In genomic region chr10:110209926-110210662, GRCh38 we compare ENCODE assay signal across 8 cellular contexts. TPM values are rescaled to one million over a fixed set of nuclear protein-coding genes. Genes with fewer than 3 reads are reported as not detected.
DNase-seq lines count a peak whose midpoint lies in the region; ATAC-seq and TF ChIP-seq lines count a peak whose summit lies in the region.

No MANE protein-coding gene starts in this region.

- peak overlapping the region; percentile 98 for H3K4me3 Mint-ChIP-seq in activated naive CD4-positive, alpha-beta T cell treated with anti-CD3 and anti-CD28 coated beads, Interleukin-2, amount 50 U/mL, for 24 hours

- ATAC-seq in GM18909 (IDR thresholded peaks at IDR 0.05; ENCODE audit: poor library complexity, unreplicated experiment) = no peak

- H3K9me3 ChIP-seq in osteoblast (ENCODE audit: low read depth, low read length) = no peaks in the 10 kb centered on the region

- H3K9me3 Mint-ChIP-seq in activated naive CD4-positive, alpha-beta T cell treated with anti-CD3 and anti-CD28 coated beads, Interleukin-2, amount 50 U/mL, for 24 hours = no peaks in the 10 kb centered on the region

- H3K27ac Mint-ChIP-seq in activated naive CD4-positive, alpha-beta T cell treated with anti-CD3 and anti-CD28 coated beads, Interleukin-2, amount 50 U/mL, for 24 hours = peak overlapping the region; percentile 99

- TF ChIP-seq CTCF in GM06990 (IDR thresholded peaks at IDR 0.05; ENCODE audit: insufficient read depth, low read length, poor library complexity, severe bottlenecking) (no peak), osteoblast (IDR thresholded peaks at IDR 0.05; ENCODE audit: extremely low read depth, low read depth, low read length) (no peak)

- H3K27ac ChIP-seq in osteoblast (ENCODE audit: low read depth, low read length) = peak overlapping the region; percentile 54

- no peaks in the 10 kb centered on the region for H3K79me2 ChIP-seq in osteoblast (ENCODE audit: insufficient read depth, low read length)

- peaks cover 51% of the 10 kb centered on the region for H3K4me1 Mint-ChIP-seq in activated naive CD4-positive, alpha-beta T cell treated with anti-CD3 and anti-CD28 coated beads, Interleukin-2, amount 50 U/mL, for 24 hours

- peak overlapping the region; percentile 65 for H3K4me3 ChIP-seq in GM06990 (replicated peaks; ENCODE audit: low read depth, low read length)
- H3K4me3 ChIP-seq in osteoblast (ENCODE audit: insufficient read depth, low read length) = peak overlapping the region; percentile 80

- peak; percentile 49 for DNase-seq in GM06990 (ENCODE audit: extremely low read depth, insufficient read length)
- DNase-seq in NCI-H748 (lab: John Stamatoyannopoulos, UW; ENCODE audit: unreplicated experiment) = peak; percentile 45
- DNase-seq in head of caudate nucleus = peak in 39 of 42 donors; percentile 32 to 82 (median 59)
- DNase-seq in osteoblast (ENCODE audit: insufficient read length, low spot score, missing footprints) = peak; percentile 92
- no peak for DNase-seq in GM19240 (ENCODE audit: insufficient read length, low spot score)
- DNase-seq in SIG-M5 treated with dmso at 0.1 percent for 504 hours (lab: John Stamatoyannopoulos, UW; ENCODE audit: unreplicated experiment) = no peak

- H3K27me3 Mint-ChIP-seq in activated naive CD4-positive, alpha-beta T cell treated with anti-CD3 and anti-CD28 coated beads, Interleukin-2, amount 50 U/mL, for 24 hours = no peaks in the 10 kb centered on the region

- H3K4me2 ChIP-seq in osteoblast (ENCODE audit: insufficient read depth, low read length) = peak overlapping the region; percentile 100

- peak overlapping the region; percentile 99 for H2AFZ ChIP-seq in osteoblast (ENCODE audit: low read length)

- peaks cover 6% of the 10 kb centered on the region for H3K4me1 ChIP-seq in osteoblast (ENCODE audit: insufficient read depth, low read length)

- no peaks in the 10 kb centered on the region for H3K36me3 ChIP-seq in GM06990 (ENCODE audit: control insufficient read depth, insufficient read depth, low read length)
- H3K36me3 ChIP-seq in osteoblast (ENCODE audit: insufficient read depth, low read length) = no peaks in the 10 kb centered on the region

- intact Hi-C loops in head of caudate nucleus (cut with DNase I) = loop anchor here (2.0 to 5.0 kb wide), 3 partner anchors 17 to 73 kb away; no protein-coding TSS in a partner anchor

- no peaks in the 10 kb centered on the region for H4K20me1 ChIP-seq in osteoblast (ENCODE audit: insufficient read depth, low read length)

- H3K36me3 Mint-ChIP-seq in activated naive CD4-positive, alpha-beta T cell treated with anti-CD3 and anti-CD28 coated beads, Interleukin-2, amount 50 U/mL, for 24 hours = no peaks in the 10 kb centered on the region

- H3K27me3 ChIP-seq in GM06990 (replicated peaks; ENCODE audit: control insufficient read depth, insufficient read depth, low read length) (no peaks in the 10 kb centered on the region; the same call in 1 of the 2 replicates), osteoblast (ENCODE audit: insufficient read depth, low read length) (peaks cover 11% of the 10 kb centered on the region)

RNA-seq across cellular contexts. Expression of gene MXI1, which starts 2.7 kb away (rescaled TPM):
- total RNA-seq in osteoblast = 39.5 and 41.6 TPM in 2 replicates

Comparison
In these comparisons a context has a peak if more than half of its experiments do, and no peak if none do; other contexts are left out.
1. DNase-seq: peak in GM06990 (single experiment), NCI-H748 (single experiment), head of caudate nucleus (39 of 42) and osteoblast (single experiment); none in GM19240 (single experiment) and SIG-M5 treated with dmso at 0.1 percent for 504 hours (single experiment).